ENCODE assay signal across 8 cellular contexts in genomic region chr1:93080424-93080823, GRCh38.
A peak's percentile ranks its signal among the peaks of the same experiment; 100 is the strongest.
DNase-seq lines count a peak whose midpoint lies in the region; ATAC-seq and TF ChIP-seq lines count a peak whose summit lies in the region.

No MANE protein-coding gene starts in this region.

- no peaks in the 10 kb centered on the region for H3K9me3 Mint-ChIP-seq in stimulated activated effector memory CD8-positive, alpha-beta T cell treated with anti-CD3 and anti-CD28 coated beads, Interleukin-12 subunit alpha, Interleukin-12 subunit beta, amount 100 ng/mL, for 72 hours

- peak; percentile 59 for ATAC-seq in GM19452 (IDR thresholded peaks at IDR 0.05; ENCODE audit: unreplicated experiment)
- peak; percentile 58 for ATAC-seq in HG03457 (IDR thresholded peaks at IDR 0.05; ENCODE audit: unreplicated experiment)
- ATAC-seq in stimulated activated effector memory CD8-positive, alpha-beta T cell treated with anti-CD3 and anti-CD28 coated beads, Interleukin-12 subunit alpha, Interleukin-12 subunit beta, amount 100 ng/mL, for 72 hours = peak; percentile 61

- peak; percentile 56 for TF ChIP-seq CTCF in astrocyte of the spinal cord (IDR thresholded peaks at IDR 0.05; ENCODE audit: low read depth, low read length)

- peaks cover 35% of the 10 kb centered on the region for H3K4me1 Mint-ChIP-seq in stimulated activated effector memory CD8-positive, alpha-beta T cell treated with anti-CD3 and anti-CD28 coated beads, Interleukin-12 subunit alpha, Interleukin-12 subunit beta, amount 100 ng/mL, for 72 hours

- peaks cover 43% of the 10 kb centered on the region for H3K36me3 Mint-ChIP-seq in stimulated activated effector memory CD8-positive, alpha-beta T cell treated with anti-CD3 and anti-CD28 coated beads, Interleukin-12 subunit alpha, Interleukin-12 subunit beta, amount 100 ng/mL, for 72 hours

- H3K4me3 ChIP-seq in astrocyte of the spinal cord (ENCODE audit: low read depth, low read length) = peak overlapping the region; percentile 97

- DNase-seq in DMS79 treated with DMSO at 0.1 percent for 48 hours (lab: John Stamatoyannopoulos, UW) (peak; percentile 54), NCI-H69 (lab: John Stamatoyannopoulos, UW) (peak; percentile 62), astrocyte of the spinal cord (ENCODE audit: low read depth, low spot score) (peak; percentile 78), iPS-NIHi7 (ENCODE audit: extremely low spot score) (peak; percentile 20)
- no peak for DNase-seq in stimulated activated effector memory CD8-positive, alpha-beta T cell treated with anti-CD3 and anti-CD28 coated beads, Interleukin-12 subunit alpha, Interleukin-12 subunit beta, amount 100 ng/mL, for 72 hours (ENCODE audit: low spot score in 2 of 2)
- no peak for DNase-seq in stimulated activated CD8-positive, alpha-beta memory T cell treated with anti-CD3 and anti-CD28 coated beads, Interleukin-4, amount 100 ng/mL, for 48 hours

- H3K27ac Mint-ChIP-seq in stimulated activated effector memory CD8-positive, alpha-beta T cell treated with anti-CD3 and anti-CD28 coated beads, Interleukin-12 subunit alpha, Interleukin-12 subunit beta, amount 100 ng/mL, for 72 hours = peak overlapping the region; percentile 95

- in situ Hi-C loops in astrocyte of the spinal cord (cut with HindIII; ENCODE audit: low sequenced_read_pairs) = no loop called here

- peak overlapping the region; percentile 93 for H3K4me3 Mint-ChIP-seq in stimulated activated effector memory CD8-positive, alpha-beta T cell treated with anti-CD3 and anti-CD28 coated beads, Interleukin-12 subunit alpha, Interleukin-12 subunit beta, amount 100 ng/mL, for 72 hours

Comparison
In these comparisons a context has a peak if more than half of its experiments do, and no peak if none do; other contexts are left out.
1. DNase-seq: peak in DMS79 treated with DMSO at 0.1 percent for 48 hours (single experiment), NCI-H69 (single experiment), astrocyte of the spinal cord (single experiment) and iPS-NIHi7 (single experiment); none in stimulated activated effector memory CD8-positive, alpha-beta T cell treated with anti-CD3 and anti-CD28 coated beads, Interleukin-12 subunit alpha, Interleukin-12 subunit beta, amount 100 ng/mL, for 72 hours (0 of 2) and stimulated activated CD8-positive, alpha-beta memory T cell treated with anti-CD3 and anti-CD28 coated beads, Interleukin-4, amount 100 ng/mL, for 48 hours (single experiment).
2. Peak in every context shown above with its lines, with median percentiles within 50 percentile points of each other: ATAC-seq.